ENCODE assay signal across 8 cellular contexts in the genomic region with DNA sequence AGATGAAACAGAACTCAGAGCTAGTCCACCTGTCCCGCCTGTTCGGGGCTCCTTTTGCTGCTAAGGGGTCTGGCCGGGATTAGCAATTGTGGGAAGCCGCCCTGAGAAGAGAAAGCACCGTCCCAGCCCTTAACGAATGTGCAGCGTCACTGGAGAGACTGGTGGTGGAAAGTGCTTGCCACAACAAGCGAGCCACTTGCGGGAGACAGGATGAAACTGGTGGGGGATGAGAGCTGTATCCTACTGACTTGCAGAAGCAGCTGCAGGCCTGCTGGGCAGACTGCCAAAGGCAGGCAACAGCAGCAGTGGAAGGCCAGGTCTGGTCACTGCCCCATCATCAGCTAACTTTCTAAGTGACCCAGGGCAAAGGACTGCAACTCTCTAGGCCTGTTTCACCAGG.
DNase-seq lines count a peak whose midpoint lies in the region; ATAC-seq and TF ChIP-seq lines count a peak whose summit lies in the region.

No MANE protein-coding gene starts in this region.

- intact Hi-C loops in spleen (cut with DNase I; ENCODE audit: low total_unique reads), result loop anchor here (10.0 kb wide), 1 partner anchor 96 kb away; the partner anchor contains the start of gene FAM53B

- peak; percentile 92 for DNase-seq in Ammon's horn (ENCODE audit: low spot score)
- peak; percentile 98 for DNase-seq in LHCN-M2 (ENCODE audit: low read depth)
- peak in 32 of 34 experiments; percentile 37 to 70 (median 56) for DNase-seq in T-cell
- DNase-seq in astrocyte of the spinal cord (ENCODE audit: low read depth, low spot score), result peak; percentile 85
- DNase-seq in hepatic stellate cell (ENCODE audit: low spot score), result peak; percentile 94
- DNase-seq in spleen, result peak; percentile 90

- peak overlapping the region; percentile 69 to 79 (median 70) for H3K4me3 Mint-ChIP-seq in T-cell

- in situ Hi-C loops in astrocyte of the spinal cord (cut with HindIII; ENCODE audit: low sequenced_read_pairs), result no loop called here

- peak overlapping the region; percentile 98 to 99 for H3K27ac Mint-ChIP-seq in T-cell

- POLR2A ChIA-PET in T-cell (lab: Charles Lee), result interaction anchor here (0.5 to 1.4 kb wide), 2 partner anchors 9 to 149 kb away, joined by 4 to 5 read pairs; no protein-coding TSS in a partner anchor

- H3K36me3 ChIP-seq in spleen, result peaks cover 0 to 29% (median 0%) of the 10 kb centered on the region in 6 donors

- peaks cover 3% of the 10 kb centered on the region for H3K36me3 Mint-ChIP-seq in T-cell

- WGBS in spleen, 5 donors, result 15 to 72% (median 20%) methylated on average over 7 to 9 of the region's 9 CpGs

- peak; percentile 23 to 60 (median 30) for ATAC-seq in T-cell (replicated peaks in 1 of 4)
- ATAC-seq in HG03175 (IDR thresholded peaks at IDR 0.05; ENCODE audit: unreplicated experiment), result no peak
- ATAC-seq in HG02840 (IDR thresholded peaks at IDR 0.05; ENCODE audit: low FRiP score, unreplicated experiment), result no peak

- H3K4me3 ChIP-seq in astrocyte of the spinal cord (ENCODE audit: low read depth, low read length) (no peak overlapping the region), spleen (peak overlapping the region in 2 of 8 donors; percentile 12 to 58)

- peak overlapping the region; percentile 87 to 97 (median 92) for H3K27ac ChIP-seq in spleen

- no peaks in the 10 kb centered on the region for H3K9me3 ChIP-seq in spleen

- H3K27me3 ChIP-seq in spleen (replicated peaks in 1 of 7), result no peaks in the 10 kb centered on the region

- peaks cover 80 to 100% (median 100%) of the 10 kb centered on the region in 6 donors for H3K4me1 ChIP-seq in spleen

- TF ChIP-seq CTCF in astrocyte of the spinal cord (IDR thresholded peaks at IDR 0.05; ENCODE audit: low read depth, low read length), result no peak
- TF ChIP-seq CTCF in spleen (IDR thresholded peaks at IDR 0.05 in 8 of 11, conservative IDR thresholded peaks at IDR 0.05 in 3 of 11), result peak in 2 of 11 experiments; percentile 6 to 15

- no peaks in the 10 kb centered on the region for H3K27me3 Mint-ChIP-seq in T-cell

- H3K4me1 Mint-ChIP-seq in T-cell, result peaks cover 88 to 100% (median 97%) of the 10 kb centered on the region in 3 donors

- CTCF ChIA-PET in T-cell (lab: Charles Lee), result interaction anchor here in 1 of 2 donors (0.6 to 4.4 kb wide), 6 partner anchors 9 to 92 kb away, joined by 3 to 56 read pairs (median 3); no protein-coding TSS in a partner anchor

- no peaks in the 10 kb centered on the region for H3K9me3 Mint-ChIP-seq in T-cell

- no peak for TF ChIP-seq POLR2A in spleen (IDR thresholded peaks at IDR 0.05)

Comparison
In these comparisons a context has a peak if more than half of its experiments do, and no peak if none do; other contexts are left out.
1. ATAC-seq: peak in T-cell (4 of 4); none in HG03175 (single experiment) and HG02840 (single experiment).
2. Peak in every context shown above with its lines, with median percentiles within 50 percentile points of each other: DNase-seq.